13 cellular contexts compared by ENCODE assay signal in the genomic region with DNA sequence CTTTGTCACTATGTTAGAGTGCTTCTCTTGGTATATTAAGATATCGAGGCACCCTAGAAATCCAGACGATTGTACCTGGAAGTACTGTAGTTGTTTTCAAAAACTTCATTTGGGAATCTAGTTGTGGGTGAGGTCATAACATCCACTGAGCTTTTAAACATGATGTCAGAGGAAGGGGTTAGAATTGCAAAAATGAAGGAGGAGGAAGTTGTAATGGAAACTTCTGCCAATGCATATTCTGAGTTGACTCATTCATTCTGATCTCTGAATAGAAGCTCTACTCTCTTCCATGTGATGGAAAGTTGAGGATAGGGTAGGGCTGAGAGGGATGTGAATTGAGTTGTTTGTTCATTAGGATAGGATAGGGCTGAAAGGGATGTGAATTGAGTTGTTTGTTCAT. TPM values are rescaled to one million over a fixed set of nuclear protein-coding genes. Genes with fewer than 3 reads are reported as not detected.
DNase-seq lines count a peak whose midpoint lies in the region; ATAC-seq and TF ChIP-seq lines count a peak whose summit lies in the region.
"Had no signal": no experiment of that assay in that cellular context is flagged by ENCODE, and none has a peak within 500 bp of the region (broad histone marks: within the 10 kb centered on the region; RNA-seq: fewer than 3 reads in every experiment).

No MANE protein-coding gene starts in this region.

- peak overlapping the region; percentile 32 for H2AK5ac ChIP-seq in mesenchymal stem cell (ENCODE audit: low read length, severe bottlenecking)

- no peak overlapping the region for H2BK120ac ChIP-seq in mesenchymal stem cell (ENCODE audit: low read depth, low read length)

- no peaks in the 10 kb centered on the region for H3K9me3 ChIP-seq in CD8-positive, alpha-beta T cell (ENCODE audit: low read length)
- H3K9me3 ChIP-seq in mesenchymal stem cell (ENCODE audit: control insufficient read depth, low read length): peaks cover 5% of the 10 kb centered on the region
- H3K9me3 ChIP-seq: thyroid gland had no signal

- H3K79me2 ChIP-seq in KMS-11 (ENCODE audit: insufficient read depth, low read depth): no peaks in the 10 kb centered on the region

- no peak overlapping the region for H4K8ac ChIP-seq in mesenchymal stem cell (ENCODE audit: low read length)

- H3K27me3 Mint-ChIP-seq in CD8-positive, alpha-beta T cell (ENCODE audit: low read depth): no peaks in the 10 kb centered on the region
- H3K27me3 Mint-ChIP-seq in activated T-helper 17 cell treated with anti-CD3 and anti-CD28 coated beads, Interleukin-2, amount 50 U/mL, for 72 hours: no peaks in the 10 kb centered on the region
- no peaks in the 10 kb centered on the region for H3K27me3 Mint-ChIP-seq in chondrocyte (ENCODE audit: low read depth)

- H3K36me3 Mint-ChIP-seq in CD8-positive, alpha-beta T cell: peaks cover 78% of the 10 kb centered on the region
- peaks cover 100% of the 10 kb centered on the region for H3K36me3 Mint-ChIP-seq in activated T-helper 17 cell treated with anti-CD3 and anti-CD28 coated beads, Interleukin-2, amount 50 U/mL, for 72 hours (ENCODE audit: low read depth)
- no peaks in the 10 kb centered on the region for H3K36me3 Mint-ChIP-seq in chondrocyte (ENCODE audit: low read depth)

- H3K9me3 Mint-ChIP-seq in CD8-positive, alpha-beta T cell: peaks cover 2% of the 10 kb centered on the region
- peaks cover 3% of the 10 kb centered on the region for H3K9me3 Mint-ChIP-seq in activated T-helper 17 cell treated with anti-CD3 and anti-CD28 coated beads, Interleukin-2, amount 50 U/mL, for 72 hours
- no peaks in the 10 kb centered on the region for H3K9me3 Mint-ChIP-seq in chondrocyte (ENCODE audit: low read depth)

- H3K4me3 Mint-ChIP-seq in CD8-positive, alpha-beta T cell: peak overlapping the region; percentile 79
- H3K4me3 Mint-ChIP-seq in activated T-helper 17 cell treated with anti-CD3 and anti-CD28 coated beads, Interleukin-2, amount 50 U/mL, for 72 hours: peak overlapping the region; percentile 93
- H3K4me3 Mint-ChIP-seq in chondrocyte (ENCODE audit: unreplicated experiment): no peak overlapping the region

- peaks cover 94% of the 10 kb centered on the region for H3K4me1 Mint-ChIP-seq in CD8-positive, alpha-beta T cell (ENCODE audit: low read depth)
- peaks cover 72% of the 10 kb centered on the region for H3K4me1 Mint-ChIP-seq in activated T-helper 17 cell treated with anti-CD3 and anti-CD28 coated beads, Interleukin-2, amount 50 U/mL, for 72 hours
- peaks cover 70% of the 10 kb centered on the region for H3K4me1 Mint-ChIP-seq in chondrocyte (ENCODE audit: low read depth)

- H2BK12ac ChIP-seq in mesenchymal stem cell (ENCODE audit: low read length in 2 of 2): no peak overlapping the region

- H3K79me1 ChIP-seq in mesenchymal stem cell (replicated peaks; ENCODE audit: low read length, poor library complexity, severe bottlenecking): no peaks in the 10 kb centered on the region

- CTCF ChIA-PET in CD8-positive, alpha-beta T cell (lab: Charles Lee): interaction anchor here (1.6 to 10.9 kb wide), 5 partner anchors 13 to 246 kb away, joined by 6 to 92 read pairs (median 7); no protein-coding TSS in a partner anchor

- no peak overlapping the region for H3K4ac ChIP-seq in mesenchymal stem cell (ENCODE audit: low read depth in 1 of 2, low read length in 2 of 2)

- H2BK5ac ChIP-seq in mesenchymal stem cell (ENCODE audit: low read depth, low read length, poor library complexity, severe bottlenecking): no peak overlapping the region

- H3K4me2 ChIP-seq in KMS-11 (peak overlapping the region; percentile 91), mesenchymal stem cell (ENCODE audit: low read length, poor library complexity, severe bottlenecking) (no peak overlapping the region)

- H3K36me3 ChIP-seq in CD8-positive, alpha-beta T cell (ENCODE audit: insufficient read depth, low read length): peaks cover 7% of the 10 kb centered on the region
- H3K36me3 ChIP-seq in KMS-11 (ENCODE audit: insufficient read depth) (no peaks in the 10 kb centered on the region), mesenchymal stem cell (ENCODE audit: control insufficient read depth in 1 of 2, insufficient read depth in 2 of 2, low read depth in 1 of 2, low read length in 2 of 2) (peaks cover 3 to 96% of the 10 kb centered on the region in 2 experiments)
- H3K36me3 ChIP-seq: thyroid gland had no signal

- no peaks in the 10 kb centered on the region for H4K20me1 ChIP-seq in KMS-11 (ENCODE audit: insufficient read depth)

- no peaks in the 10 kb centered on the region for H3K27me3 ChIP-seq in CD8-positive, alpha-beta T cell (ENCODE audit: insufficient read depth, low read length)
- H3K27me3 ChIP-seq in KMS-11 (ENCODE audit: insufficient read depth, low read depth): peaks cover 4% of the 10 kb centered on the region; the same call in 1 of the 2 replicates
- H3K27me3 ChIP-seq in mesenchymal stem cell (ENCODE audit: control insufficient read depth in 1 of 2, insufficient read depth in 1 of 2, low read length in 2 of 2): no peaks in the 10 kb centered on the region
- H3K27me3 ChIP-seq: thyroid gland had no signal

- H3K18ac ChIP-seq in mesenchymal stem cell (ENCODE audit: low read depth in 1 of 2, low read length in 2 of 2): no peak overlapping the region

- H2AFZ ChIP-seq in KMS-11 (ENCODE audit: low read depth) (no peak overlapping the region), mesenchymal stem cell (ENCODE audit: low read depth, low read length) (no peak overlapping the region)
- H2AFZ ChIP-seq: parathyroid adenoma had no signal

- 96% methylated on average over 2 of the region's 2 CpGs for WGBS in mesenchymal stem cell

- H3K9ac ChIP-seq in KMS-11: no peak overlapping the region
- peak overlapping the region; percentile 37 for H3K9ac ChIP-seq in mesenchymal stem cell (ENCODE audit: low read length)
- H3K9ac ChIP-seq: parathyroid adenoma had no signal

- H3K14ac ChIP-seq in mesenchymal stem cell (ENCODE audit: low read length in 2 of 2): no peak overlapping the region

- peak overlapping the region; percentile 68 for H2BK15ac ChIP-seq in mesenchymal stem cell (ENCODE audit: low read depth, poor library complexity, severe bottlenecking)

- TF ChIP-seq CTCF in CD8-positive, alpha-beta T cell (IDR thresholded peaks at IDR 0.05): no peak
- TF ChIP-seq CTCF in KMS-11 (conservative IDR thresholded peaks at IDR 0.05; ENCODE audit: low read depth, low read length) (no peak), chondrocyte (IDR thresholded peaks at IDR 0.05) (no peak)

- POLR2A ChIA-PET in CD8-positive, alpha-beta T cell (lab: Charles Lee): interaction anchor here (0.6 to 2.6 kb wide), 6 partner anchors 13 to 109 kb away, joined by 3 to 8 read pairs (median 6); no protein-coding TSS in a partner anchor

- H3K27ac ChIP-seq in CD8-positive, alpha-beta T cell (ENCODE audit: low read depth, low read length): no peak overlapping the region
- H3K27ac ChIP-seq in KMS-11: no peak overlapping the region; the same call in 1 of the 2 replicates
- H3K27ac ChIP-seq in mesenchymal stem cell (ENCODE audit: low read length, poor library complexity, severe bottlenecking): no peak overlapping the region
- H3K27ac ChIP-seq: parathyroid adenoma, thyroid gland had no signal

- peak overlapping the region; percentile 98 for H3K27ac Mint-ChIP-seq in CD8-positive, alpha-beta T cell
- peak overlapping the region; percentile 100 for H3K27ac Mint-ChIP-seq in activated T-helper 17 cell treated with anti-CD3 and anti-CD28 coated beads, Interleukin-2, amount 50 U/mL, for 72 hours
- no peak overlapping the region for H3K27ac Mint-ChIP-seq in chondrocyte (ENCODE audit: unreplicated experiment)

- H3K23ac ChIP-seq in mesenchymal stem cell (ENCODE audit: low read length in 2 of 2): no peak overlapping the region

- DNase-seq in CD8-positive, alpha-beta T cell: no peak
- peak; percentile 53 for DNase-seq in mesenchymal stem cell
- no peak for DNase-seq in NCI-H2107 treated with DMSO at 0.1 percent for 48 hours (lab: John Stamatoyannopoulos, UW; ENCODE audit: unreplicated experiment)
- DNase-seq in chondrocyte (ENCODE audit: low spot score): no peak
- DNase-seq in NCI-H146 (lab: John Stamatoyannopoulos, UW): no peak
- DNase-seq: DMS 273 treated with DMSO at 0.1 percent for 48 hours, NCI-H510A, SW 1271, thyroid gland had no signal

- ATAC-seq in CD8-positive, alpha-beta T cell: no peak
- peak; percentile 19 for ATAC-seq in activated T-helper 17 cell treated with anti-CD3 and anti-CD28 coated beads, Interleukin-2, amount 50 U/mL, for 72 hours (replicated peaks)
- no peak for ATAC-seq in GM21423 (IDR thresholded peaks at IDR 0.05; ENCODE audit: unreplicated experiment)

- peaks cover 94% of the 10 kb centered on the region for H3K4me1 ChIP-seq in CD8-positive, alpha-beta T cell (ENCODE audit: insufficient read depth, low read length)
- H3K4me1 ChIP-seq in KMS-11 (ENCODE audit: low read depth, poor library complexity, severe bottlenecking): peaks cover 53% of the 10 kb centered on the region
- peaks cover 22% of the 10 kb centered on the region for H3K4me1 ChIP-seq in mesenchymal stem cell (ENCODE audit: control insufficient read depth, insufficient read depth, low read depth, low read length)

- intact Hi-C loops in CD8-positive, alpha-beta T cell (cut with DNase I, micrococcal nuclease): loop anchor here in 1 of 2 experiments (1.0 kb wide), 1 partner anchor 8 kb away; no protein-coding TSS in a partner anchor

- H3K4me3 ChIP-seq in CD8-positive, alpha-beta T cell (ENCODE audit: low read depth, low read length): no peak overlapping the region
- H3K4me3 ChIP-seq in KMS-11 (IDR thresholded peaks at IDR 0.05; ENCODE audit: insufficient read depth, low read depth, low read length): no peak overlapping the region
- H3K4me3 ChIP-seq in mesenchymal stem cell (ENCODE audit: insufficient read depth in 1 of 2, low read depth in 1 of 2, low read length in 2 of 2): peak overlapping the region in 1 of 2 experiments; percentile 89
- H3K4me3 ChIP-seq: thyroid gland had no signal

- no peak overlapping the region for H4K91ac ChIP-seq in mesenchymal stem cell (ENCODE audit: low read length)

RNA-seq across cellular contexts. Expression of gene CD44, which starts 7.7 kb away (rescaled TPM):
- 1,000 to 10,000 TPM; 1,070 to 1,104 TPM for total RNA-seq in CD8-positive, alpha-beta T cell
- 100 to 1,000 TPM; 408 to 664 TPM for total RNA-seq in activated T-helper 17 cell treated with anti-CD3 and anti-CD28 coated beads, Interleukin-2, amount 50 U/mL, for 72 hours
- 1,373 TPM for polyA plus RNA-seq in mesenchymal stem cell (2013, experiment 1 of 2)
- 1,315 TPM for polyA plus RNA-seq in mesenchymal stem cell (2013, experiment 2 of 2)
- total RNA-seq in chondrocyte: 176 to 179 TPM (median 177 TPM) in 3 replicates
